In the genomic region with DNA sequence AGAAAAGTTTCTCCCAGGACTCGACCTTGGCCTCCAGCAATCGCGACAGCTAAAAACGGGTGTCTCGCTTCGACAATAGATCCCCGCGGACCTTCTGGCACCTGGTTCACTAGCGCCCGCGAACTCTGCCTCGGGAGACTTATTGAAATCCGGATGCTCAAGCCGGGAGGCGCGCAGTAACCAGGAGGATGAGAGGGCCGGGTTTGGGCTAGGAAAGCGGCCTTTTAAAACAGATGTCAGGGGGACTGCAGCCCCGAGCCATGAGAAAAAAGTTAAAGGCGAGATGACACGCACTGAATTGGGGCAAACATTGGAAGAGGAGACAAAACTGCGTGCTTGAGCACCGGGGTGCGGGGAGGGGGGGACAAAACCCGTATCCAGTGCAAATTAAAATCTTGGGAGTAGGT, we compare ENCODE assay signal across 8 cellular contexts. TPM values are rescaled to one million over a fixed set of nuclear protein-coding genes. Genes with fewer than 3 reads are reported as not detected.
DNase-seq lines count a peak whose midpoint lies in the region; TF ChIP-seq lines count a peak whose summit lies in the region.

No MANE protein-coding gene starts in this region.

- H3K9me3 ChIP-seq in tibial artery, result no peaks in the 10 kb centered on the region

- peak overlapping the region; percentile 90 for H3K27ac ChIP-seq in cingulate gyrus (ENCODE audit: low read depth, low read length)
- peak overlapping the region; percentile 97 to 98 for H3K27ac ChIP-seq in tibial artery

- no peak overlapping the region for H3K27ac Mint-ChIP-seq in activated T-cell treated with anti-CD3 and anti-CD28 coated beads, Interleukin-2, amount 50 U/mL, for 24 hours
- H3K27ac Mint-ChIP-seq in mesothelial cell of epicardium, result no peak overlapping the region

- peak overlapping the region; percentile 73 for H3K4me3 Mint-ChIP-seq in activated T-cell treated with anti-CD3 and anti-CD28 coated beads, Interleukin-2, amount 50 U/mL, for 24 hours
- peak overlapping the region; percentile 58 for H3K4me3 Mint-ChIP-seq in mesothelial cell of epicardium

- H3K4me1 ChIP-seq in tibial artery, result peaks cover 0 to 37% (median 23%) of the 10 kb centered on the region in 4 donors

- H3K27me3 ChIP-seq in tibial artery, result no peaks in the 10 kb centered on the region

- peak; percentile 38 for DNase-seq in activated T-cell treated with anti-CD3 and anti-CD28 coated beads, Interleukin-2, amount 50 U/mL, for 24 hours
- DNase-seq in activated T-cell treated with anti-CD3 and anti-CD28 coated beads, Interleukin-2, amount 50 U/mL, for 1 hour, result no peak
- no peak for DNase-seq in mesothelial cell of epicardium (ENCODE audit: low spot score in 2 of 2, unreplicated experiment in 2 of 2)
- DNase-seq in tibial artery, result peak in 1 of 2 donors; percentile 78
- DNase-seq in NCI-H146 (lab: John Stamatoyannopoulos, UW), result no peak
- no peak for DNase-seq in CD1c-positive myeloid dendritic cell (ENCODE audit: extremely low spot score)
- no peak for DNase-seq in SHP77 treated with DMSO at 0.1 percent for 48 hours (lab: John Stamatoyannopoulos, UW)

- TF ChIP-seq CTCF in mesothelial cell of epicardium (IDR thresholded peaks at IDR 0.05; ENCODE audit: unreplicated experiment), result no peak
- TF ChIP-seq CTCF in tibial artery (IDR thresholded peaks at IDR 0.05), result no peak

- H3K4me1 Mint-ChIP-seq in activated T-cell treated with anti-CD3 and anti-CD28 coated beads, Interleukin-2, amount 50 U/mL, for 24 hours (ENCODE audit: low read depth), result peaks cover 17% of the 10 kb centered on the region
- H3K4me1 Mint-ChIP-seq in mesothelial cell of epicardium, result peaks cover 14% of the 10 kb centered on the region

- peaks cover 27 to 38% (median 34%) of the 10 kb centered on the region in 3 donors for H3K36me3 ChIP-seq in tibial artery

- no peaks in the 10 kb centered on the region for H3K9me3 Mint-ChIP-seq in activated T-cell treated with anti-CD3 and anti-CD28 coated beads, Interleukin-2, amount 50 U/mL, for 24 hours
- no peaks in the 10 kb centered on the region for H3K9me3 Mint-ChIP-seq in mesothelial cell of epicardium

- H3K4me3 ChIP-seq in tibial artery, result peak overlapping the region; percentile 94 to 99

- no peaks in the 10 kb centered on the region for H3K36me3 Mint-ChIP-seq in activated T-cell treated with anti-CD3 and anti-CD28 coated beads, Interleukin-2, amount 50 U/mL, for 24 hours (ENCODE audit: low read depth)
- no peaks in the 10 kb centered on the region for H3K36me3 Mint-ChIP-seq in mesothelial cell of epicardium

- H3K27me3 Mint-ChIP-seq in activated T-cell treated with anti-CD3 and anti-CD28 coated beads, Interleukin-2, amount 50 U/mL, for 24 hours, result peaks cover 52% of the 10 kb centered on the region
- peaks cover 95% of the 10 kb centered on the region for H3K27me3 Mint-ChIP-seq in mesothelial cell of epicardium (ENCODE audit: low read depth)

- intact Hi-C loops in tibial artery (cut with DNase I; ENCODE audit: low total_unique reads), result loop anchor here (5.0 kb wide), 1 partner anchor 67 kb away; no protein-coding TSS in a partner anchor

RNA-seq across cellular contexts. Expression of a gene that starts 0.6 kb away (rescaled TPM):
- not detected in 3 replicates for total RNA-seq in mesothelial cell of epicardium
